ENCODE assay signal across 26 cellular contexts in the genomic region with DNA sequence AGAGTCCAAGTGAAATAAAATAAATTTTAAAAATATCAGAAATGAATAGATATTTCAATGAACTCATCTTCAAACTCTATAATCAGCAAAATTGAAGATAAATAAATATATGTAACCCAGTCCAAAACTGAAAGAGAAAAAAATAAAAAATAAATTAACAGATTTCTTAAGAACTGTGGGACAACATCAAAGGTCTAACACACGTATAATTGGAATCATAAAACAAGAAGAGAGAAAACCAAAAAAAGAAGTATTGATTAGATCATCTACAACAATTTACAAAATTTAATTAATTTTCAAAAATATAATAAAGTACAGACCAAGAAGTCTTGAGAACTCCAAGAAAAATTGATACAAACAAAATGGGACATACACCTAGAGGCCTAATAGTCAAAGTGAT.
"Had no signal": no experiment of that assay in that cellular context is flagged by ENCODE, and none has a peak within 500 bp of the region (broad histone marks: within the 10 kb centered on the region; RNA-seq: fewer than 3 reads in every experiment).

No MANE protein-coding gene starts in this region.

- H3K27ac ChIP-seq: breast epithelium, colonic mucosa, dorsolateral prefrontal cortex, esophagus muscularis mucosa, heart left ventricle, prostate gland, right atrium auricular region, spleen, thoracic aorta had no signal

- H3K4me3 ChIP-seq: breast epithelium, colonic mucosa, dorsolateral prefrontal cortex, esophagus muscularis mucosa, heart left ventricle, prostate gland, right atrium auricular region, spleen, thoracic aorta had no signal

- H3K4me3 Mint-ChIP-seq: activated B cell treated with CpG ODN at 0.5 μM for 24 hours; activated CD4-positive, alpha-beta memory T cell treated with anti-CD3 and anti-CD28 coated beads for 36 hours; activated naive CD4-positive, alpha-beta T cell treated with anti-CD3 and anti-CD28 coated beads, Interleukin-2, amount 50 U/mL, for 24 hours; activated T-cell treated with anti-CD3 and anti-CD28 coated beads, Interleukin-2, amount 50 U/mL, for 72 hours; central memory CD8-positive, alpha-beta T cell; memory B cell; naive B cell; neural crest cell; T-helper 1 cell treated with Interleukin-12 subunit alpha and Interleukin-12 subunit beta and Interleukin-4 antibody, amounts not matched to agents 30 μg/mL and 1 μg/mL, for 36 hours; type B pancreatic cell had no signal

- H3K27me3 ChIP-seq: breast epithelium, colonic mucosa, heart left ventricle, right atrium auricular region, spleen had no signal

- DNase-seq: activated B cell treated with CpG ODN at 0.5 μM for 24 hours; activated CD4-positive, alpha-beta memory T cell treated with anti-CD3 and anti-CD28 coated beads for 36 hours; activated CD4-positive, alpha-beta T cell treated with anti-CD3 and anti-CD28 coated beads for 48 hours; activated effector memory CD4-positive, alpha-beta T cell treated with anti-CD3 and anti-CD28 coated beads, Interleukin-2, amount 50 U/mL, for 16 hours; activated T-cell treated with anti-CD3 and anti-CD28 coated beads, Interleukin-2, amount 50 U/mL, for 72 hours; colonic mucosa; dorsolateral prefrontal cortex; heart left ventricle; islet precursor cell; left colon; naive B cell; spleen; stimulated activated CD4-positive, alpha-beta T cell treated with anti-CD3 and anti-CD28 coated beads, Interleukin-4, amount 100 ng/mL, for 1 hour; stimulated activated naive CD4-positive, alpha-beta T cell treated with Interleukin-2 at 50 U/mL for 16 hours; T1000 had no signal

- H3K36me3 ChIP-seq: breast epithelium, colonic mucosa, esophagus muscularis mucosa, heart left ventricle, prostate gland, right atrium auricular region, spleen, thoracic aorta had no signal

- H3K27me3 Mint-ChIP-seq: activated B cell treated with CpG ODN at 0.5 μM for 24 hours; activated CD4-positive, alpha-beta memory T cell treated with anti-CD3 and anti-CD28 coated beads for 36 hours; activated naive CD4-positive, alpha-beta T cell treated with anti-CD3 and anti-CD28 coated beads, Interleukin-2, amount 50 U/mL, for 24 hours; central memory CD8-positive, alpha-beta T cell; memory B cell; naive B cell; type B pancreatic cell had no signal

- H3K36me3 Mint-ChIP-seq: activated CD4-positive, alpha-beta memory T cell treated with anti-CD3 and anti-CD28 coated beads for 36 hours; activated naive CD4-positive, alpha-beta T cell treated with anti-CD3 and anti-CD28 coated beads, Interleukin-2, amount 50 U/mL, for 24 hours; naive B cell; type B pancreatic cell had no signal

- H3K4me1 ChIP-seq: breast epithelium, colonic mucosa, esophagus muscularis mucosa, heart left ventricle, prostate gland, right atrium auricular region, spleen had no signal

- H3K9me3 ChIP-seq: prostate gland had no signal

- H3K4me1 Mint-ChIP-seq: activated B cell treated with CpG ODN at 0.5 μM for 24 hours; activated naive CD4-positive, alpha-beta T cell treated with anti-CD3 and anti-CD28 coated beads, Interleukin-2, amount 50 U/mL, for 24 hours; central memory CD8-positive, alpha-beta T cell; memory B cell; naive B cell; neural crest cell had no signal

- H3K27ac Mint-ChIP-seq: activated B cell treated with CpG ODN at 0.5 μM for 24 hours; activated CD4-positive, alpha-beta memory T cell treated with anti-CD3 and anti-CD28 coated beads for 36 hours; activated naive CD4-positive, alpha-beta T cell treated with anti-CD3 and anti-CD28 coated beads, Interleukin-2, amount 50 U/mL, for 24 hours; activated T-cell treated with anti-CD3 and anti-CD28 coated beads, Interleukin-2, amount 50 U/mL, for 72 hours; memory B cell; naive B cell; T-helper 1 cell treated with Interleukin-12 subunit alpha and Interleukin-12 subunit beta and Interleukin-4 antibody, amounts not matched to agents 30 μg/mL and 1 μg/mL, for 36 hours; type B pancreatic cell had no signal

- ATAC-seq: activated T-cell treated with anti-CD3 and anti-CD28 coated beads, Interleukin-2, amount 50 U/mL, for 72 hours; heart left ventricle; left colon had no signal
